ENCODE assay signal across 17 cellular contexts in genomic region chr21:45885597-45885929, GRCh38.
A peak's percentile ranks its signal among the peaks of the same experiment; 100 is the strongest.
DNase-seq lines count a peak whose midpoint lies in the region; ATAC-seq and TF ChIP-seq lines count a peak whose summit lies in the region.
"Had no signal": no experiment of that assay in that cellular context is flagged by ENCODE, and none has a peak within 500 bp of the region (broad histone marks: within the 10 kb centered on the region; RNA-seq: fewer than 3 reads in every experiment).

No MANE protein-coding gene starts in this region.

- peaks cover 2% of the 10 kb centered on the region for H3K36me3 Mint-ChIP-seq in activated CD4-positive, alpha-beta T cell treated with anti-CD3 and anti-CD28 coated beads for 36 hours (ENCODE audit: low read depth)
- peaks cover 0 to 4% (median 2%) of the 10 kb centered on the region in 3 donors for H3K36me3 Mint-ChIP-seq in CD8-positive, alpha-beta memory T cell
- H3K36me3 Mint-ChIP-seq in activated T-helper 2 cell treated with anti-CD3 and anti-CD28 coated beads, Interferon-gamma antibody, Interleukin-2, Interleukin-4, amounts not matched to agents 10 μg/mL and 5 μg/mL and 100 μg/mL, durations not matched to agents 14 hours and 24 hours and 36 hours (ENCODE audit: low read depth), result peaks cover 9% of the 10 kb centered on the region
- peaks cover 7% of the 10 kb centered on the region for H3K36me3 Mint-ChIP-seq in natural killer cell
- H3K36me3 Mint-ChIP-seq: CD14-positive monocyte had no signal

- H3K9me3 ChIP-seq in CD8-positive, alpha-beta memory T cell (ENCODE audit: low read length), result no peaks in the 10 kb centered on the region
- H3K9me3 ChIP-seq in ovary, result no peaks in the 10 kb centered on the region
- H3K9me3 ChIP-seq: colonic mucosa had no signal

- peaks cover 2% of the 10 kb centered on the region for H3K27me3 Mint-ChIP-seq in activated CD4-positive, alpha-beta T cell treated with anti-CD3 and anti-CD28 coated beads for 36 hours
- peaks cover 3% of the 10 kb centered on the region in 2 donors for H3K27me3 Mint-ChIP-seq in CD8-positive, alpha-beta memory T cell
- peaks cover 27% of the 10 kb centered on the region for H3K27me3 Mint-ChIP-seq in activated T-helper 2 cell treated with anti-CD3 and anti-CD28 coated beads, Interferon-gamma antibody, Interleukin-2, Interleukin-4, amounts not matched to agents 10 μg/mL and 5 μg/mL and 100 μg/mL, durations not matched to agents 14 hours and 24 hours and 36 hours (ENCODE audit: low read depth)
- H3K27me3 Mint-ChIP-seq in natural killer cell (ENCODE audit: low read depth in 2 of 2), result peaks cover 16 to 27% of the 10 kb centered on the region in 2 donors

- H3K36me3 ChIP-seq in CD8-positive, alpha-beta memory T cell (ENCODE audit: insufficient read depth, low read length), result no peaks in the 10 kb centered on the region
- no peaks in the 10 kb centered on the region for H3K36me3 ChIP-seq in ovary
- H3K36me3 ChIP-seq: colonic mucosa had no signal

- H3K4me1 Mint-ChIP-seq in activated CD4-positive, alpha-beta T cell treated with anti-CD3 and anti-CD28 coated beads for 36 hours, result peaks cover 83% of the 10 kb centered on the region
- peaks cover 41 to 86% (median 50%) of the 10 kb centered on the region in 3 donors for H3K4me1 Mint-ChIP-seq in CD8-positive, alpha-beta memory T cell
- H3K4me1 Mint-ChIP-seq in activated T-helper 2 cell treated with anti-CD3 and anti-CD28 coated beads, Interferon-gamma antibody, Interleukin-2, Interleukin-4, amounts not matched to agents 10 μg/mL and 5 μg/mL and 100 μg/mL, durations not matched to agents 14 hours and 24 hours and 36 hours (ENCODE audit: low read depth), result peaks cover 53% of the 10 kb centered on the region
- peaks cover 27 to 38% of the 10 kb centered on the region in 2 donors for H3K4me1 Mint-ChIP-seq in natural killer cell

- ATAC-seq in activated CD4-positive, alpha-beta T cell treated with anti-CD3 and anti-CD28 coated beads for 36 hours, result peak; percentile 2
- ATAC-seq in natural killer cell (no peak), GM19351 (IDR thresholded peaks at IDR 0.05; ENCODE audit: unreplicated experiment) (no peak)

- H3K9me3 Mint-ChIP-seq in activated CD4-positive, alpha-beta T cell treated with anti-CD3 and anti-CD28 coated beads for 36 hours (ENCODE audit: low read depth), result no peaks in the 10 kb centered on the region
- peaks cover 5 to 17% (median 6%) of the 10 kb centered on the region in 5 donors for H3K9me3 Mint-ChIP-seq in CD8-positive, alpha-beta memory T cell
- H3K9me3 Mint-ChIP-seq in activated T-helper 2 cell treated with anti-CD3 and anti-CD28 coated beads, Interferon-gamma antibody, Interleukin-2, Interleukin-4, amounts not matched to agents 10 μg/mL and 5 μg/mL and 100 μg/mL, durations not matched to agents 14 hours and 24 hours and 36 hours, result peaks cover 8% of the 10 kb centered on the region
- peaks cover 7 to 10% of the 10 kb centered on the region in 2 donors for H3K9me3 Mint-ChIP-seq in natural killer cell
- H3K9me3 Mint-ChIP-seq: CD14-positive monocyte had no signal

- no peak for DNase-seq in activated CD4-positive, alpha-beta T cell treated with anti-CD3 and anti-CD28 coated beads for 36 hours
- no peak for DNase-seq in activated CD4-positive, alpha-beta T cell treated with anti-CD3 and anti-CD28 coated beads for 1 hour
- no peak for DNase-seq in CD8-positive, alpha-beta memory T cell
- DNase-seq in activated T-helper 2 cell treated with anti-CD3 and anti-CD28 coated beads, Interferon-gamma antibody, Interleukin-2, Interleukin-4, amounts not matched to agents 10 μg/mL and 5 μg/mL and 100 μg/mL, durations not matched to agents 14 hours and 24 hours and 36 hours (ENCODE audit: low spot score), result no peak
- no peak for DNase-seq in natural killer cell
- DNase-seq in ovary, result no peak
- no peak for DNase-seq in A172 (ENCODE audit: low spot score)
- DNase-seq: colonic mucosa, foreskin melanocyte, GM23248, NCI-H2029, SHP77, small intestine, trophoblast cell had no signal

- H3K27ac ChIP-seq in CD8-positive, alpha-beta memory T cell (ENCODE audit: low read depth, low read length), result peak overlapping the region; percentile 12
- H3K27ac ChIP-seq in ovary, result no peak overlapping the region
- H3K27ac ChIP-seq: colonic mucosa, GM23248, parathyroid adenoma had no signal

- no peak overlapping the region for H3K4me3 ChIP-seq in CD8-positive, alpha-beta memory T cell (ENCODE audit: low read length)
- no peak overlapping the region for H3K4me3 ChIP-seq in ovary
- H3K4me3 ChIP-seq: colonic mucosa, GM23248 had no signal

- peaks cover 65% of the 10 kb centered on the region for H3K4me1 ChIP-seq in CD8-positive, alpha-beta memory T cell (ENCODE audit: insufficient read depth, low read length)
- H3K4me1 ChIP-seq in ovary (ENCODE audit: insufficient read depth), result no peaks in the 10 kb centered on the region
- H3K4me1 ChIP-seq: colonic mucosa, parathyroid adenoma had no signal

- H3K27me3 ChIP-seq in CD8-positive, alpha-beta memory T cell (ENCODE audit: insufficient read depth, low read length, poor library complexity, severe bottlenecking), result no peaks in the 10 kb centered on the region
- H3K27me3 ChIP-seq in ovary, result no peaks in the 10 kb centered on the region
- H3K27me3 ChIP-seq: colonic mucosa had no signal

- TF ChIP-seq POLR2A in ovary (IDR thresholded peaks at IDR 0.05), result no peak

- H3K27ac Mint-ChIP-seq in activated CD4-positive, alpha-beta T cell treated with anti-CD3 and anti-CD28 coated beads for 36 hours, result peak overlapping the region; percentile 85
- peak overlapping the region; percentile 46 to 93 (median 77) for H3K27ac Mint-ChIP-seq in CD8-positive, alpha-beta memory T cell
- H3K27ac Mint-ChIP-seq in activated T-helper 2 cell treated with anti-CD3 and anti-CD28 coated beads, Interferon-gamma antibody, Interleukin-2, Interleukin-4, amounts not matched to agents 10 μg/mL and 5 μg/mL and 100 μg/mL, durations not matched to agents 14 hours and 24 hours and 36 hours, result peak overlapping the region; percentile 71
- H3K27ac Mint-ChIP-seq in natural killer cell, result peak overlapping the region; percentile 81 to 87

- CTCF ChIA-PET in activated CD4-positive, alpha-beta T cell treated with anti-CD3 and anti-CD28 coated beads for 36 hours (lab: Charles Lee), result interaction anchor here (0.9 kb wide), 1 partner anchor 54 kb away, joined by 3 read pairs; no protein-coding TSS in a partner anchor
- CTCF ChIA-PET in CD8-positive, alpha-beta memory T cell (lab: Charles Lee), result interaction anchor here (1.3 kb wide), 1 partner anchor 81 kb away, joined by 3 read pairs; no protein-coding TSS in a partner anchor

- TF ChIP-seq EP300 in ovary (IDR thresholded peaks at IDR 0.05), result no peak

- intact Hi-C loops in activated CD4-positive, alpha-beta T cell treated with anti-CD3 and anti-CD28 coated beads for 36 hours (cut with DNase I, micrococcal nuclease), result loop anchor here (5.0 kb wide), 3 partner anchors 37 to 243 kb away; partner anchors contain the start of gene PCBP3 (in 1 of the 2)
- intact Hi-C loops in activated T-helper 2 cell treated with anti-CD3 and anti-CD28 coated beads, Interferon-gamma antibody, Interleukin-2, Interleukin-4, amounts not matched to agents 10 μg/mL and 5 μg/mL and 100 μg/mL, durations not matched to agents 14 hours and 24 hours and 36 hours (cut with micrococcal nuclease), result no loop called here
- intact Hi-C loops in natural killer cell (cut with micrococcal nuclease) (no loop called here), ovary (cut with DNase I) (no loop called here)

- no peak for TF ChIP-seq CTCF in natural killer cell (IDR thresholded peaks at IDR 0.05)
- TF ChIP-seq CTCF in ovary (IDR thresholded peaks at IDR 0.05), result no peak

- WGBS in ovary, 3 donors, result 64 to 91% (median 91%) methylated on average over 3 of the region's 3 CpGs

- H3K4me3 Mint-ChIP-seq in activated CD4-positive, alpha-beta T cell treated with anti-CD3 and anti-CD28 coated beads for 36 hours, result peak overlapping the region; percentile 3
- H3K4me3 Mint-ChIP-seq in CD8-positive, alpha-beta memory T cell, result peak overlapping the region; percentile 12 to 92 (median 57)
- peak overlapping the region; percentile 20 for H3K4me3 Mint-ChIP-seq in activated T-helper 2 cell treated with anti-CD3 and anti-CD28 coated beads, Interferon-gamma antibody, Interleukin-2, Interleukin-4, amounts not matched to agents 10 μg/mL and 5 μg/mL and 100 μg/mL, durations not matched to agents 14 hours and 24 hours and 36 hours (ENCODE audit: low read depth)
- peak overlapping the region; percentile 65 for H3K4me3 Mint-ChIP-seq in natural killer cell

- POLR2A ChIA-PET in activated CD4-positive, alpha-beta T cell treated with anti-CD3 and anti-CD28 coated beads for 36 hours (lab: Charles Lee), result no interaction called here
- POLR2A ChIA-PET in CD8-positive, alpha-beta memory T cell (lab: Charles Lee), result no interaction called here

Comparison
In these comparisons a context has a peak if more than half of its experiments do, and no peak if none do; other contexts are left out.
1. H3K4me3 Mint-ChIP-seq: peak in every context shown above with its lines; median percentile 65 in natural killer cell; 57 in CD8-positive, alpha-beta memory T cell; 20 in activated T-helper 2 cell treated with anti-CD3 and anti-CD28 coated beads, Interferon-gamma antibody, Interleukin-2, Interleukin-4, amounts not matched to agents 10 μg/mL and 5 μg/mL and 100 μg/mL, durations not matched to agents 14 hours and 24 hours and 36 hours; 3 in activated CD4-positive, alpha-beta T cell treated with anti-CD3 and anti-CD28 coated beads for 36 hours.
2. intact Hi-C loops: an anchor here in activated CD4-positive, alpha-beta T cell treated with anti-CD3 and anti-CD28 coated beads for 36 hours (5.0 kb wide); none called in activated T-helper 2 cell treated with anti-CD3 and anti-CD28 coated beads, Interferon-gamma antibody, Interleukin-2, Interleukin-4, amounts not matched to agents 10 μg/mL and 5 μg/mL and 100 μg/mL, durations not matched to agents 14 hours and 24 hours and 36 hours, natural killer cell and ovary.